ENCODE assay signal across 22 cellular contexts in the genomic region with DNA sequence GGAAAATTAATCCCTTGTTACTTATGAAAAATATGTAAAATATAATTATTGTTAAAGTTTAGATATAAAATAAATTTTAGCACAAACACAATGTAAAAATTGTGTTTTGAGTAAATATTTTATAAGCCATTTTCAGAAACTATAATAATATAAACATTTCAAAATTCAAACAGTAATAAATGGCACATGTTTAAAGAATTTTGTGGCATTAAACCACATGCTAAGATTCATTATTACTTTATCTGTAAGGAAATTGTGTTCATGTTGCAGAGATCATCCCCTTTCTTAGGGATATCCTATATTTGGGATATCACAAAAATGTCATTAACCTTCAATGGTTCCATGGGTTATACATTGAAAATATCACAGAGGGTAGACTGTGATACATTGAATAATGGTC.
DNase-seq lines count a peak whose midpoint lies in the region; FAIRE-seq and TF ChIP-seq lines count a peak whose summit lies in the region.
"Had no signal": no experiment of that assay in that cellular context is flagged by ENCODE, and none has a peak within 500 bp of the region (broad histone marks: within the 10 kb centered on the region; RNA-seq: fewer than 3 reads in every experiment).

No MANE protein-coding gene starts in this region.

- peak; percentile 76 for FAIRE-seq in A204.1 (lab: Jason Lieb, UNC)
- peak; percentile 46 for FAIRE-seq in D721Med (lab: Jason Lieb, UNC)
- peak; percentile 39 for FAIRE-seq in endometrium (lab: Jason Lieb, UNC)
- peak; percentile 46 for FAIRE-seq in kidney (lab: Jason Lieb, UNC)
- FAIRE-seq: A549, GM12878, GM12892, GM18507, GM19239 had no signal

- H3K9me3 ChIP-seq in kidney (ENCODE audit: control insufficient read depth in 1 of 2, low read length in 2 of 2), result no peaks in the 10 kb centered on the region
- no peaks in the 10 kb centered on the region for H3K9me3 ChIP-seq in colonic mucosa
- H3K9me3 ChIP-seq in thyroid gland, result peaks cover 2% of the 10 kb centered on the region
- H3K9me3 ChIP-seq: A549, BE2C had no signal

- DNase-seq in D721Med (ENCODE audit: insufficient read length, low spot score) (no peak), kidney (no peak), colonic mucosa (no peak), AML-193 (lab: John Stamatoyannopoulos, UW) (no peak), thyroid gland (no peak)
- DNase-seq: 8988T; BE2C; C1 segment of cervical spinal cord; CD4-positive, alpha-beta memory T cell; CD4-positive, CD25-positive, alpha-beta regulatory T cell; CD8-positive, alpha-beta memory T cell; COR-L47; DMS79 treated with DMSO at 0.1 percent for 48 hours; GDM1 had no signal

- H3K9ac ChIP-seq in kidney (ENCODE audit: low read length in 2 of 2), result no peak overlapping the region
- no peak overlapping the region for H3K9ac ChIP-seq in colonic mucosa (ENCODE audit: low read depth in 2 of 2, low read length in 2 of 2)
- H3K9ac ChIP-seq: BLaER1 had no signal

- H3K4me3 ChIP-seq in kidney (ENCODE audit: low read length in 2 of 2) (no peak overlapping the region), colonic mucosa (no peak overlapping the region), thyroid gland (replicated peaks in 1 of 3) (no peak overlapping the region)
- H3K4me3 ChIP-seq: A549, BLaER1, GM12878 had no signal

- H3K4me1 ChIP-seq in kidney (ENCODE audit: control insufficient read depth in 1 of 2, insufficient read depth in 1 of 2, low read depth in 1 of 2, low read length in 2 of 2) (no peaks in the 10 kb centered on the region), colonic mucosa (no peaks in the 10 kb centered on the region), thyroid gland (no peaks in the 10 kb centered on the region)
- H3K4me1 ChIP-seq: A549, BLaER1 had no signal

- H3K36me3 ChIP-seq in kidney (ENCODE audit: control insufficient read depth in 1 of 2, insufficient read depth in 2 of 2, low read length in 2 of 2), result no peaks in the 10 kb centered on the region
- H3K36me3 ChIP-seq in colonic mucosa, result no peaks in the 10 kb centered on the region
- H3K36me3 ChIP-seq in thyroid gland, result no peaks in the 10 kb centered on the region
- H3K36me3 ChIP-seq: BE2C, BLaER1 had no signal

- TF ChIP-seq POLR2A in thyroid gland (IDR thresholded peaks at IDR 0.05), result no peak

- no peak overlapping the region for H3K27ac ChIP-seq in kidney (ENCODE audit: low read depth in 2 of 2, low read length in 2 of 2)
- H3K27ac ChIP-seq in colonic mucosa, result no peak overlapping the region
- no peak overlapping the region for H3K27ac ChIP-seq in thyroid gland
- H3K27ac ChIP-seq: A549, BLaER1 had no signal

- intact Hi-C loops in kidney (cut with DNase I) (no loop called here), colonic mucosa (cut with DNase I) (no loop called here), thyroid gland (cut with DNase I) (no loop called here)

- no peaks in the 10 kb centered on the region for H3K27me3 ChIP-seq in colonic mucosa
- no peaks in the 10 kb centered on the region for H3K27me3 ChIP-seq in thyroid gland
- H3K27me3 ChIP-seq: BE2C, BLaER1 had no signal

- TF ChIP-seq CTCF in D721Med (IDR thresholded peaks at IDR 0.05; ENCODE audit: insufficient read depth, missing control alignments) (no peak), kidney (IDR thresholded peaks at IDR 0.05; ENCODE audit: borderline replicate concordance, extremely low read depth, insufficient read depth) (no peak), colonic mucosa (IDR thresholded peaks at IDR 0.05) (no peak), thyroid gland (IDR thresholded peaks at IDR 0.05) (no peak)
